ENCODE assay signal across 10 cellular contexts in the genomic region with DNA sequence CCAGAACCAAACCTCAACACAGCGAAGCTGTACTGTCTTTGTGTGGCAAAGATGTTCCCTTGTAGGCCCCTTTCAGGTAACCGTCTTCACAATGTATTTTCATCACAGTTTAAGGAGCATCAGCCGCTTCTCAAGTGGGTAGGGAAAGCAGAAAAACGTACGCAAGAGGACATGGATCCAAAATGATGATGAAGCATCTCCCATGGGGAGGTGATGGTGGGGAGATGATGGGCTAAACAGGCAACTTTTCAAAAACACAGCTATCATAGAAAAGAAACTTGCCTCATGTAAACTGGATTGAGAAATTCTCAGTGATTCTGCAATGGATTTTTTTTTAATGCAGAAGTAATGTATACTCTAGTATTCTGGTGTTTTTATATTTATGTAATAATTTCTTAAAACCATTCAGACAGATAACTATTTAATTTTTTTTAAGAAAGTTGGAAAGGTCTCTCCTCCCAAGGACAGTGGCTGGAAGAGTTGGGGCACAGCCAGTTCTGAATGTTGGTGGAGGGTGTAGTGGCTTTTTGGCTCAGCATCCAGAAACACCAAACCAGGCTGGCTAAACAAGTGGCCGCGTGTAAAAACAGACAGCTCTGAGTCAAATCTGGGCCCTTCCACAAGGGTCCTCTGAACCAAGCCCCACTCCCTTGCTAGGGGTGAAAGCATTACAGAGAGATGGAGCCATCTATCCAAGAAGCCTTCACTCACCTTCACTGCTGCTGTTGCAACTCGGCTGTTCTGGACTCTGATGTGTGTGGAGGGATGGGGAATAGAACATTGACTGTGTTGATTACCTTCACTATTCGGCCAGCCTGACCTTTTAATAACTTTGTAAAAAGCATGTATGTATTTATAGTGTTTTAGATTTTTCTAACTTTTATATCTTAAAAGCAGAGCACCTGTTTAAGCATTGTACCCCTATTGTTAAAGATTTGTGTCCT.
DNase-seq lines count a peak whose midpoint lies in the region; ATAC-seq and TF ChIP-seq lines count a peak whose summit lies in the region.
"Had no signal": no experiment of that assay in that cellular context is flagged by ENCODE, and none has a peak within 500 bp of the region (broad histone marks: within the 10 kb centered on the region; RNA-seq: fewer than 3 reads in every experiment).

No MANE protein-coding gene starts in this region.

- no peaks in the 10 kb centered on the region for H3K79me2 ChIP-seq in MM.1S (ENCODE audit: low read length)

- H3K27ac Mint-ChIP-seq in CD8-positive, alpha-beta memory T cell: peak overlapping the region in 7 of 8 donors; percentile 10 to 91 (median 70)
- peak overlapping the region; percentile 74 for H3K27ac Mint-ChIP-seq in stimulated activated effector memory CD8-positive, alpha-beta T cell treated with anti-CD3 and anti-CD28 coated beads, Interleukin-12 subunit alpha, Interleukin-12 subunit beta, amount 100 ng/mL, for 72 hours

- no peaks in the 10 kb centered on the region for H3F3A ChIP-seq in MM.1S (ENCODE audit: insufficient read depth, low read length)

- intact Hi-C loops in Panc1 (cut with micrococcal nuclease; ENCODE audit: unreplicated experiment) (loop anchor here (5.0 to 10.0 kb wide), 2 partner anchors 110 to 252 kb away; no protein-coding TSS in a partner anchor), heart right ventricle (cut with DNase I) (no loop called here)

- no peak overlapping the region for H3K4me2 ChIP-seq in MM.1S (ENCODE audit: low read depth, low read length)

- peaks cover 8 to 15% (median 10%) of the 10 kb centered on the region in 3 donors for H3K4me1 Mint-ChIP-seq in CD8-positive, alpha-beta memory T cell
- H3K4me1 Mint-ChIP-seq in stimulated activated effector memory CD8-positive, alpha-beta T cell treated with anti-CD3 and anti-CD28 coated beads, Interleukin-12 subunit alpha, Interleukin-12 subunit beta, amount 100 ng/mL, for 72 hours: peaks cover 34% of the 10 kb centered on the region

- H3K4me1 ChIP-seq in CD8-positive, alpha-beta memory T cell (ENCODE audit: insufficient read depth, low read length): peaks cover 5% of the 10 kb centered on the region
- H3K4me1 ChIP-seq in Panc1 (ENCODE audit: control insufficient read depth, insufficient read depth, low read length) (peaks cover 94% of the 10 kb centered on the region), heart right ventricle (peaks cover 13 to 60% (median 40%) of the 10 kb centered on the region in 9 donors), MM.1S (ENCODE audit: low read length) (no peaks in the 10 kb centered on the region)
- H3K4me1 ChIP-seq: adrenal gland had no signal

- H3K27me3 ChIP-seq in CD8-positive, alpha-beta memory T cell (ENCODE audit: insufficient read depth, low read length, poor library complexity, severe bottlenecking): no peaks in the 10 kb centered on the region
- H3K27me3 ChIP-seq in Panc1 (ENCODE audit: control insufficient read depth, insufficient read depth, low read length): no peaks in the 10 kb centered on the region
- no peaks in the 10 kb centered on the region for H3K27me3 ChIP-seq in heart right ventricle
- no peaks in the 10 kb centered on the region for H3K27me3 ChIP-seq in MM.1S (replicated peaks; ENCODE audit: insufficient read depth, low read length)
- H3K27me3 ChIP-seq: adrenal gland had no signal

- no peak overlapping the region for H3K9ac ChIP-seq in MM.1S (ENCODE audit: low read length)

- peaks cover 10% of the 10 kb centered on the region for H3K36me3 ChIP-seq in CD8-positive, alpha-beta memory T cell (ENCODE audit: insufficient read depth, low read length)
- H3K36me3 ChIP-seq in Panc1 (ENCODE audit: control insufficient read depth, insufficient read depth, low read length): peaks cover 37% of the 10 kb centered on the region
- H3K36me3 ChIP-seq in heart right ventricle: peaks cover 0 to 63% (median 2%) of the 10 kb centered on the region in 9 donors
- no peaks in the 10 kb centered on the region for H3K36me3 ChIP-seq in MM.1S (replicated peaks; ENCODE audit: insufficient read depth, low read length)

- DNase-seq in CD8-positive, alpha-beta memory T cell: no peak
- no peak for DNase-seq in Panc1 (ENCODE audit: low read depth, low spot score)
- DNase-seq in heart right ventricle: no peak
- DNase-seq in stimulated activated effector memory CD8-positive, alpha-beta T cell treated with anti-CD3 and anti-CD28 coated beads, Interleukin-12 subunit alpha, Interleukin-12 subunit beta, amount 100 ng/mL, for 72 hours (ENCODE audit: low spot score in 2 of 2): no peak
- no peak for DNase-seq in iPS-NIHi7 (ENCODE audit: extremely low spot score)
- DNase-seq in MM.1S: no peak
- no peak for DNase-seq in retina
- DNase-seq: NCI-H1105 treated with DMSO at 0.1 percent for 48 hours, NCI-H69 had no signal

- no peaks in the 10 kb centered on the region for H3K9me3 ChIP-seq in CD8-positive, alpha-beta memory T cell (ENCODE audit: low read length)
- H3K9me3 ChIP-seq in Panc1 (ENCODE audit: control insufficient read depth, insufficient read depth, low read depth, low read length) (no peaks in the 10 kb centered on the region), heart right ventricle (no peaks in the 10 kb centered on the region), MM.1S (replicated peaks; ENCODE audit: insufficient read depth, low read length) (no peaks in the 10 kb centered on the region)
- H3K9me3 ChIP-seq: adrenal gland had no signal

- in situ Hi-C loops in Panc1 (cut with HindIII; ENCODE audit: low pct_unique_long_range_greater_than_20kb, low sequenced_read_pairs): no loop called here

- no peak overlapping the region for H3K4me3 Mint-ChIP-seq in CD8-positive, alpha-beta memory T cell
- H3K4me3 Mint-ChIP-seq in stimulated activated effector memory CD8-positive, alpha-beta T cell treated with anti-CD3 and anti-CD28 coated beads, Interleukin-12 subunit alpha, Interleukin-12 subunit beta, amount 100 ng/mL, for 72 hours: no peak overlapping the region

- H3K27ac ChIP-seq in CD8-positive, alpha-beta memory T cell (ENCODE audit: low read depth, low read length): no peak overlapping the region
- peak overlapping the region; percentile 84 for H3K27ac ChIP-seq in Panc1 (ENCODE audit: low read length)
- peak overlapping the region; percentile 22 to 79 (median 58) for H3K27ac ChIP-seq in heart right ventricle
- no peak overlapping the region for H3K27ac ChIP-seq in MM.1S (ENCODE audit: low read length)

- CTCF ChIA-PET in CD8-positive, alpha-beta memory T cell (lab: Charles Lee): no interaction called here
- CTCF ChIA-PET in Panc1 (lab: Charles Lee): interaction anchor here (0.7 kb wide), 1 partner anchor 248 kb away, joined by 3 read pairs; no protein-coding TSS in a partner anchor

- POLR2A ChIA-PET in CD8-positive, alpha-beta memory T cell (lab: Charles Lee): no interaction called here
- POLR2A ChIA-PET in Panc1 (lab: Charles Lee): no interaction called here

- H2AFZ ChIP-seq in MM.1S (ENCODE audit: low read length): no peak overlapping the region

- ATAC-seq in Panc1 (no peak), heart right ventricle (peak in 2 of 8 donors; percentile 25 to 59)
- ATAC-seq in stimulated activated effector memory CD8-positive, alpha-beta T cell treated with anti-CD3 and anti-CD28 coated beads, Interleukin-12 subunit alpha, Interleukin-12 subunit beta, amount 100 ng/mL, for 72 hours: no peak

- H3K27me3 Mint-ChIP-seq in CD8-positive, alpha-beta memory T cell: peaks cover 0 to 7% of the 10 kb centered on the region in 2 donors

- no peaks in the 10 kb centered on the region for H3K9me3 Mint-ChIP-seq in CD8-positive, alpha-beta memory T cell
- no peaks in the 10 kb centered on the region for H3K9me3 Mint-ChIP-seq in stimulated activated effector memory CD8-positive, alpha-beta T cell treated with anti-CD3 and anti-CD28 coated beads, Interleukin-12 subunit alpha, Interleukin-12 subunit beta, amount 100 ng/mL, for 72 hours

- no peak overlapping the region for H3K4me3 ChIP-seq in CD8-positive, alpha-beta memory T cell (ENCODE audit: low read length)
- H3K4me3 ChIP-seq in Panc1 (ENCODE audit: low read depth in 2 of 2, low read length in 2 of 2) (no peak overlapping the region), heart right ventricle (no peak overlapping the region), MM.1S (ENCODE audit: low read length) (no peak overlapping the region)
- H3K4me3 ChIP-seq: adrenal gland had no signal

- H4K20me1 ChIP-seq in MM.1S (ENCODE audit: insufficient read depth, low read length): no peaks in the 10 kb centered on the region

- no peaks in the 10 kb centered on the region for H3K9me2 ChIP-seq in MM.1S (replicated peaks; ENCODE audit: insufficient read depth, low read length)

- H3K36me3 Mint-ChIP-seq in CD8-positive, alpha-beta memory T cell: peaks cover 0 to 59% (median 11%) of the 10 kb centered on the region in 3 donors
- peaks cover 87% of the 10 kb centered on the region for H3K36me3 Mint-ChIP-seq in stimulated activated effector memory CD8-positive, alpha-beta T cell treated with anti-CD3 and anti-CD28 coated beads, Interleukin-12 subunit alpha, Interleukin-12 subunit beta, amount 100 ng/mL, for 72 hours

- WGBS in heart right ventricle, 2 donors: 65 to 69% methylated on average over 9 of the region's 9 CpGs

- BruUV-seq in Panc1 (replicated peaks; lab: Mats Ljungman, UMichigan): TSS peak; percentile 39

- TF ChIP-seq CTCF in Panc1 (IDR thresholded peaks at IDR 0.05) (no peak), heart right ventricle (IDR thresholded peaks at IDR 0.05) (no peak), MM.1S (IDR thresholded peaks at IDR 0.05; ENCODE audit: low read length) (no peak)

Comparison
In these comparisons a context has a peak if more than half of its experiments do, and no peak if none do; other contexts are left out.
1. H3K27ac ChIP-seq: peak in Panc1 (single experiment) and heart right ventricle (10 of 10); none in CD8-positive, alpha-beta memory T cell (single experiment) and MM.1S (single experiment).